In genomic region chr14:34715108-34715863, GRCh38 we compare ENCODE assay signal across 8 cellular contexts. TPM values are rescaled to one million over a fixed set of nuclear protein-coding genes. Genes with fewer than 3 reads are reported as not detected.
DNase-seq lines count a peak whose midpoint lies in the region; ATAC-seq and TF ChIP-seq lines count a peak whose summit lies in the region.

No MANE protein-coding gene starts in this region.

- peaks cover 2 to 6% of the 10 kb centered on the region in 2 donors for H3K36me3 ChIP-seq in lung (ENCODE audit: control insufficient read depth in 2 of 2, insufficient read depth in 2 of 2, low read length in 2 of 2)

- H3K4me3 ChIP-seq in astrocyte of the spinal cord (ENCODE audit: low read depth, low read length) (peak overlapping the region; percentile 84), lung (no peak overlapping the region)

- 40 to 44% methylated on average over 9 of the region's 9 CpGs for WGBS in lung, 2 donors

- peaks cover 0 to 9% of the 10 kb centered on the region in 2 donors for H3K4me1 ChIP-seq in lung (ENCODE audit: control insufficient read depth in 2 of 2, insufficient read depth in 2 of 2, low read length in 2 of 2)

- H3K9me3 Mint-ChIP-seq in activated naive CD4-positive, alpha-beta T cell treated with anti-CD3 and anti-CD28 coated beads for 36 hours, result no peaks in the 10 kb centered on the region
- H3K9me3 Mint-ChIP-seq in type B pancreatic cell, result no peaks in the 10 kb centered on the region

- in situ Hi-C loops in astrocyte of the spinal cord (cut with HindIII; ENCODE audit: low sequenced_read_pairs), result no loop called here

- H3K4me3 Mint-ChIP-seq in activated naive CD4-positive, alpha-beta T cell treated with anti-CD3 and anti-CD28 coated beads for 36 hours, result peak overlapping the region; percentile 71
- H3K4me3 Mint-ChIP-seq in type B pancreatic cell, result peak overlapping the region; percentile 81

- no peak for DNase-seq in activated naive CD4-positive, alpha-beta T cell treated with anti-CD3 and anti-CD28 coated beads for 36 hours
- DNase-seq in activated naive CD4-positive, alpha-beta T cell (lab: John Stamatoyannopoulos, UW), result no peak
- no peak for DNase-seq in astrocyte of the spinal cord (ENCODE audit: low read depth, low spot score)
- no peak for DNase-seq in lung (ENCODE audit: low spot score)
- DNase-seq in type B pancreatic cell (ENCODE audit: extremely low spot score, unreplicated experiment), result no peak
- no peak for DNase-seq in NAMALWA (ENCODE audit: low spot score)
- DNase-seq in DMS153 (lab: John Stamatoyannopoulos, UW), result no peak
- DNase-seq in EL, result no peak

- peaks cover 5% of the 10 kb centered on the region for H3K36me3 Mint-ChIP-seq in activated naive CD4-positive, alpha-beta T cell treated with anti-CD3 and anti-CD28 coated beads for 36 hours (ENCODE audit: low read depth)
- peaks cover 16% of the 10 kb centered on the region for H3K36me3 Mint-ChIP-seq in type B pancreatic cell

- H3K27ac Mint-ChIP-seq in activated naive CD4-positive, alpha-beta T cell treated with anti-CD3 and anti-CD28 coated beads for 36 hours, result peak overlapping the region; percentile 41
- H3K27ac Mint-ChIP-seq in type B pancreatic cell, result peak overlapping the region; percentile 79

- H3K27me3 Mint-ChIP-seq in activated naive CD4-positive, alpha-beta T cell treated with anti-CD3 and anti-CD28 coated beads for 36 hours (ENCODE audit: low read depth), result no peaks in the 10 kb centered on the region
- no peaks in the 10 kb centered on the region for H3K27me3 Mint-ChIP-seq in type B pancreatic cell

- H3K27me3 ChIP-seq in lung (ENCODE audit: control insufficient read depth, insufficient read depth), result no peaks in the 10 kb centered on the region

- TF ChIP-seq CTCF in astrocyte of the spinal cord (IDR thresholded peaks at IDR 0.05; ENCODE audit: low read depth, low read length) (no peak), lung (IDR thresholded peaks at IDR 0.05; ENCODE audit: control extremely low read depth, extremely low read depth) (no peak), type B pancreatic cell (conservative IDR thresholded peaks at IDR 0.05) (no peak)

- no peak for ATAC-seq in lung (ENCODE audit: insufficient read depth, low FRiP score)

- H3K27ac ChIP-seq in lung (ENCODE audit: low read depth in 1 of 2, low read length in 1 of 2), result peak overlapping the region; percentile 95 to 99

- no peaks in the 10 kb centered on the region for H3K9me3 ChIP-seq in lung (ENCODE audit: control insufficient read depth in 2 of 2, insufficient read depth in 1 of 2, low read length in 1 of 2)

- intact Hi-C loops in activated naive CD4-positive, alpha-beta T cell treated with anti-CD3 and anti-CD28 coated beads for 36 hours (cut with micrococcal nuclease), result loop anchor here (1.0 to 5.0 kb wide), 5 partner anchors 42 to 689 kb away; partner anchors contain the start of genes FAM177A1, NFKBIA and SRP54

- H3K4me1 Mint-ChIP-seq in activated naive CD4-positive, alpha-beta T cell treated with anti-CD3 and anti-CD28 coated beads for 36 hours (ENCODE audit: low read depth), result peaks cover 18% of the 10 kb centered on the region
- H3K4me1 Mint-ChIP-seq in type B pancreatic cell (ENCODE audit: unreplicated experiment), result peaks cover 13% of the 10 kb centered on the region

- CTCF ChIA-PET in activated naive CD4-positive, alpha-beta T cell treated with anti-CD3 and anti-CD28 coated beads for 36 hours (lab: Charles Lee), result interaction anchor here (0.5 to 1.8 kb wide), 4 partner anchors 7 to 350 kb away, joined by 3 to 9 read pairs (median 5); no protein-coding TSS in a partner anchor

RNA-seq across cellular contexts. Expression of gene CFL2, which starts 0.9 kb away (rescaled TPM):
- 1 to 10 TPM; 3.1 to 4.5 TPM for total RNA-seq in activated naive CD4-positive, alpha-beta T cell treated with anti-CD3 and anti-CD28 coated beads for 36 hours
- total RNA-seq in lung (10 to 100 TPM; 39.5 to 77.8 TPM), type B pancreatic cell (ENCODE audit: low replicate concordance) (21.9 and 35.8 TPM in 2 replicates)
- 10 to 100 TPM; 17.1 to 28.0 TPM for polyA plus RNA-seq in lung
